1 cellular context compared by ENCODE assay signal in the genomic region with DNA sequence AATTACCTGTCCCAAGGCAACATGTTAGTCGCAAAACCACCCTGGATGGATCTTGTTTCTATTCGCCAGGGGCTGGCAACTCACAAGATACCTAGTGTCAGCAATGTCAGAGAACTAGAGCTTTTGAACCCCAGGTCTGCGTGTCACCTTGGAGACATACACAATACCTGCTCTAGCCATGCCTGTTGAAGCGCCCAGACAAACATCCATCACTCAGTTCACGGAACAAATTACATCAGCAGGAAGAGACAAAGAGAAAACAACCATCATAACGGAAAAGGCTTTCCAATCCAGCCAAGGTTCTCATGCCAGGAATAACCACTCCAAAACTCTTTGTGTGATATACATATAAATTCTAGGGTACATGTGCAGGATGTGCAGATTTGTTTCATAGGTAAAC.
TF ChIP-seq lines count a peak whose summit lies in the region.

No MANE protein-coding gene starts in this region.

TF ChIP-seq in K562, 482 proteins besides CTCF, POLR2A, EP300 and RAD21:
- TF ChIP-seq SMAD4 (CRISPR knock-in tag; conservative IDR thresholded peaks at IDR 0.05): 0 out of 2 replicates have a peak, but pooled peaks have one; percentile 21
- TF ChIP-seq, protein P1, sequence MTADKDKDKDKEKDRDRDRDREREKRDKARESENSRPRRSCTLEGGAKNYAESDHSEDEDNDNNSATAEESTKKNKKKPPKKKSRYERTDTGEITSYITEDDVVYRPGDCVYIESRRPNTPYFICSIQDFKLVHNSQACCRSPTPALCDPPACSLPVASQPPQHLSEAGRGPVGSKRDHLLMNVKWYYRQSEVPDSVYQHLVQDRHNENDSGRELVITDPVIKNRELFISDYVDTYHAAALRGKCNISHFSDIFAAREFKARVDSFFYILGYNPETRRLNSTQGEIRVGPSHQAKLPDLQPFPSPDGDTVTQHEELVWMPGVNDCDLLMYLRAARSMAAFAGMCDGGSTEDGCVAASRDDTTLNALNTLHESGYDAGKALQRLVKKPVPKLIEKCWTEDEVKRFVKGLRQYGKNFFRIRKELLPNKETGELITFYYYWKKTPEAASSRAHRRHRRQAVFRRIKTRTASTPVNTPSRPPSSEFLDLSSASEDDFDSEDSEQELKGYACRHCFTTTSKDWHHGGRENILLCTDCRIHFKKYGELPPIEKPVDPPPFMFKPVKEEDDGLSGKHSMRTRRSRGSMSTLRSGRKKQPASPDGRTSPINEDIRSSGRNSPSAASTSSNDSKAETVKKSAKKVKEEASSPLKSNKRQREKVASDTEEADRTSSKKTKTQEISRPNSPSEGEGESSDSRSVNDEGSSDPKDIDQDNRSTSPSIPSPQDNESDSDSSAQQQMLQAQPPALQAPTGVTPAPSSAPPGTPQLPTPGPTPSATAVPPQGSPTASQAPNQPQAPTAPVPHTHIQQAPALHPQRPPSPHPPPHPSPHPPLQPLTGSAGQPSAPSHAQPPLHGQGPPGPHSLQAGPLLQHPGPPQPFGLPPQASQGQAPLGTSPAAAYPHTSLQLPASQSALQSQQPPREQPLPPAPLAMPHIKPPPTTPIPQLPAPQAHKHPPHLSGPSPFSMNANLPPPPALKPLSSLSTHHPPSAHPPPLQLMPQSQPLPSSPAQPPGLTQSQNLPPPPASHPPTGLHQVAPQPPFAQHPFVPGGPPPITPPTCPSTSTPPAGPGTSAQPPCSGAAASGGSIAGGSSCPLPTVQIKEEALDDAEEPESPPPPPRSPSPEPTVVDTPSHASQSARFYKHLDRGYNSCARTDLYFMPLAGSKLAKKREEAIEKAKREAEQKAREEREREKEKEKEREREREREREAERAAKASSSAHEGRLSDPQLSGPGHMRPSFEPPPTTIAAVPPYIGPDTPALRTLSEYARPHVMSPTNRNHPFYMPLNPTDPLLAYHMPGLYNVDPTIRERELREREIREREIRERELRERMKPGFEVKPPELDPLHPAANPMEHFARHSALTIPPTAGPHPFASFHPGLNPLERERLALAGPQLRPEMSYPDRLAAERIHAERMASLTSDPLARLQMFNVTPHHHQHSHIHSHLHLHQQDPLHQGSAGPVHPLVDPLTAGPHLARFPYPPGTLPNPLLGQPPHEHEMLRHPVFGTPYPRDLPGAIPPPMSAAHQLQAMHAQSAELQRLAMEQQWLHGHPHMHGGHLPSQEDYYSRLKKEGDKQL (CRISPR knock-in tag; IDR thresholded peaks at IDR 0.05; ENCODE audit: borderline replicate concordance): no peak
- no peak for TF ChIP-seq PYGO2 (tag; IDR thresholded peaks at IDR 0.05)
- TF ChIP-seq, protein P2, sequence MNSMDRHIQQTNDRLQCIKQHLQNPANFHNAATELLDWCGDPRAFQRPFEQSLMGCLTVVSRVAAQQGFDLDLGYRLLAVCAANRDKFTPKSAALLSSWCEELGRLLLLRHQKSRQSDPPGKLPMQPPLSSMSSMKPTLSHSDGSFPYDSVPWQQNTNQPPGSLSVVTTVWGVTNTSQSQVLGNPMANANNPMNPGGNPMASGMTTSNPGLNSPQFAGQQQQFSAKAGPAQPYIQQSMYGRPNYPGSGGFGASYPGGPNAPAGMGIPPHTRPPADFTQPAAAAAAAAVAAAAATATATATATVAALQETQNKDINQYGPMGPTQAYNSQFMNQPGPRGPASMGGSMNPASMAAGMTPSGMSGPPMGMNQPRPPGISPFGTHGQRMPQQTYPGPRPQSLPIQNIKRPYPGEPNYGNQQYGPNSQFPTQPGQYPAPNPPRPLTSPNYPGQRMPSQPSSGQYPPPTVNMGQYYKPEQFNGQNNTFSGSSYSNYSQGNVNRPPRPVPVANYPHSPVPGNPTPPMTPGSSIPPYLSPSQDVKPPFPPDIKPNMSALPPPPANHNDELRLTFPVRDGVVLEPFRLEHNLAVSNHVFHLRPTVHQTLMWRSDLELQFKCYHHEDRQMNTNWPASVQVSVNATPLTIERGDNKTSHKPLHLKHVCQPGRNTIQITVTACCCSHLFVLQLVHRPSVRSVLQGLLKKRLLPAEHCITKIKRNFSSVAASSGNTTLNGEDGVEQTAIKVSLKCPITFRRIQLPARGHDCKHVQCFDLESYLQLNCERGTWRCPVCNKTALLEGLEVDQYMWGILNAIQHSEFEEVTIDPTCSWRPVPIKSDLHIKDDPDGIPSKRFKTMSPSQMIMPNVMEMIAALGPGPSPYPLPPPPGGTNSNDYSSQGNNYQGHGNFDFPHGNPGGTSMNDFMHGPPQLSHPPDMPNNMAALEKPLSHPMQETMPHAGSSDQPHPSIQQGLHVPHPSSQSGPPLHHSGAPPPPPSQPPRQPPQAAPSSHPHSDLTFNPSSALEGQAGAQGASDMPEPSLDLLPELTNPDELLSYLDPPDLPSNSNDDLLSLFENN (IDR thresholded peaks at IDR 0.05; ENCODE audit: low read depth in 2 of 2, low read length in 2 of 2): no peak
- no peak for TF ChIP-seq ZBTB17 (CRISPR knock-in tag; IDR thresholded peaks at IDR 0.05)
- TF ChIP-seq KAT8 (IDR thresholded peaks at IDR 0.05; ENCODE audit: low read depth): no peak
- TF ChIP-seq NR3C1 (CRISPR knock-in tag; IDR thresholded peaks at IDR 0.05): no peak
- TF ChIP-seq PCBP2 (IDR thresholded peaks at IDR 0.05; ENCODE audit: low read depth, low read length, poor library complexity, severe bottlenecking): no peak
- TF ChIP-seq KLF16 (IDR thresholded peaks at IDR 0.05): no peak
- no peak for TF ChIP-seq BRF1 (IDR thresholded peaks at IDR 0.05; ENCODE audit: borderline replicate concordance, extremely low read depth, insufficient read length)
- TF ChIP-seq, protein P3, sequence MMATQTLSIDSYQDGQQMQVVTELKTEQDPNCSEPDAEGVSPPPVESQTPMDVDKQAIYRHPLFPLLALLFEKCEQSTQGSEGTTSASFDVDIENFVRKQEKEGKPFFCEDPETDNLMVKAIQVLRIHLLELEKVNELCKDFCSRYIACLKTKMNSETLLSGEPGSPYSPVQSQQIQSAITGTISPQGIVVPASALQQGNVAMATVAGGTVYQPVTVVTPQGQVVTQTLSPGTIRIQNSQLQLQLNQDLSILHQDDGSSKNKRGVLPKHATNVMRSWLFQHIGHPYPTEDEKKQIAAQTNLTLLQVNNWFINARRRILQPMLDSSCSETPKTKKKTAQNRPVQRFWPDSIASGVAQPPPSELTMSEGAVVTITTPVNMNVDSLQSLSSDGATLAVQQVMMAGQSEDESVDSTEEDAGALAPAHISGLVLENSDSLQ (IDR thresholded peaks at IDR 0.05): 0 out of 2 replicates have a peak, but pooled peaks have one; percentile 6
- TF ChIP-seq NBN (IDR thresholded peaks at IDR 0.05; ENCODE audit: low read depth): no peak
- TF ChIP-seq MCM3 (IDR thresholded peaks at IDR 0.05): no peak
- TF ChIP-seq CTBP1 (IDR thresholded peaks at IDR 0.05; ENCODE audit: borderline replicate concordance): 0 out of 2 replicates have a peak, but pooled peaks have one; percentile 15
- TF ChIP-seq, protein P4, sequence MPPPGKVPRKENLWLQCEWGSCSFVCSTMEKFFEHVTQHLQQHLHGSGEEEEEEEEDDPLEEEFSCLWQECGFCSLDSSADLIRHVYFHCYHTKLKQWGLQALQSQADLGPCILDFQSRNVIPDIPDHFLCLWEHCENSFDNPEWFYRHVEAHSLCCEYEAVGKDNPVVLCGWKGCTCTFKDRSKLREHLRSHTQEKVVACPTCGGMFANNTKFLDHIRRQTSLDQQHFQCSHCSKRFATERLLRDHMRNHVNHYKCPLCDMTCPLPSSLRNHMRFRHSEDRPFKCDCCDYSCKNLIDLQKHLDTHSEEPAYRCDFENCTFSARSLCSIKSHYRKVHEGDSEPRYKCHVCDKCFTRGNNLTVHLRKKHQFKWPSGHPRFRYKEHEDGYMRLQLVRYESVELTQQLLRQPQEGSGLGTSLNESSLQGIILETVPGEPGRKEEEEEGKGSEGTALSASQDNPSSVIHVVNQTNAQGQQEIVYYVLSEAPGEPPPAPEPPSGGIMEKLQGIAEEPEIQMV (tag; conservative IDR thresholded peaks at IDR 0.05; ENCODE audit: low read depth): no peak
- TF ChIP-seq MXI1 (IDR thresholded peaks at IDR 0.05; ENCODE audit: low read depth, low read length): no peak
- TF ChIP-seq, protein P5, sequence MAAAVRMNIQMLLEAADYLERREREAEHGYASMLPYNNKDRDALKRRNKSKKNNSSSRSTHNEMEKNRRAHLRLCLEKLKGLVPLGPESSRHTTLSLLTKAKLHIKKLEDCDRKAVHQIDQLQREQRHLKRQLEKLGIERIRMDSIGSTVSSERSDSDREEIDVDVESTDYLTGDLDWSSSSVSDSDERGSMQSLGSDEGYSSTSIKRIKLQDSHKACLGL (CRISPR knock-in tag; IDR thresholded peaks at IDR 0.05; ENCODE audit: borderline replicate concordance, poor library complexity, severe bottlenecking): no peak
- TF ChIP-seq MEIS2 (IDR thresholded peaks at IDR 0.05; ENCODE audit: partially characterized antibody): peak; percentile 55
